ENCODE assay signal across 34 cellular contexts in the genomic region with DNA sequence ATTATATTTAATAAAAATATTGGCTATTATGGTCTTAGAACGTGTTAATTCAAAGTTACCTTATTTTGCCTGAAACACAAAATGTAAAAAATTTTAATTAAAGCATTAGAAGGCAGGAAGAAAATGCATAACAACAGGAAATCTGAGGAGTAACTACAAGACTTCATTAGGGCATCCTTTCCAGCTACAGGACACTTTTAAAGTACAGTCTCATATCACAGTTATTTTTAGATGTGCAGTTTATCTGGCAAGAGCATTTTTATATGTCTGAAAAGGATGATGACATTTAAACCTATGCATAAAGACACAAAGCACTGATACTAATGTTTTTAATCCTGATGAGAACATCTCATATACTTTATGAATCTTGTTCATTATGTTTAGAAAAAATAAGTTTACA.
"Had no signal": no experiment of that assay in that cellular context is flagged by ENCODE, and none has a peak within 500 bp of the region (broad histone marks: within the 10 kb centered on the region; RNA-seq: fewer than 3 reads in every experiment).

No MANE protein-coding gene starts in this region.

- H3K27ac ChIP-seq: KMS-11 had no signal

- H3K36me3 ChIP-seq: MG63 had no signal

- H3K27me3 ChIP-seq: MG63 had no signal

- H3K9me3 ChIP-seq: MG63 had no signal

- DNase-seq: Karpas-422, Kasumi-1, MG63, MM.1S, MV-4-11, NCI-H1048, NCI-H1092, NCI-H1092 treated with DMSO at 0.1 percent for 48 hours, NCI-H1105, NCI-H1105 treated with DMSO at 0.1 percent for 48 hours, NCI-H1417, NCI-H1417 treated with DMSO at 0.1 percent for 48 hours, NCI-H1436, NCI-H1436 treated with DMSO at 0.1 percent for 48 hours, NCI-H146, NCI-H1694, NCI-H1694 treated with DMSO at 0.1 percent for 48 hours, NCI-H187, NCI-H187 treated with DMSO at 0.1 percent for 48 hours, NCI-H1930, NCI-H2029, NCI-H2029 treated with DMSO at 0.1 percent for 48 hours, NCI-H2081, NCI-H2081 treated with DMSO at 0.1 percent for 48 hours, NCI-H2107, NCI-H2171, NCI-H2171 treated with DMSO at 0.1 percent for 48 hours, NCI-H2227 treated with DMSO at 0.1 percent for 48 hours, NCI-H226, NCI-H345, NCI-H446, NCI-H446 treated with DMSO at 0.1 percent for 48 hours, NCI-H510A had no signal

- H3K4me3 ChIP-seq: MG63 had no signal
